ENCODE assay signal across 1 cellular context in genomic region chr20:63707558-63708300, GRCh38.
TF ChIP-seq lines count a peak whose summit lies in the region.

Gene ARFRP1 (minus strand): TSS chr20:63707976. CDS start chr20:63707091, 885 bp downstream.
Gene ZGPAT (plus strand): TSS chr20:63708039. CDS start chr20:63708581, 542 bp downstream.

TF ChIP-seq in GM12878, 131 proteins besides CTCF, POLR2A, EP300 and RAD21 (continued from another document):
- peak; percentile 46 for TF ChIP-seq SIX5 (IDR thresholded peaks at IDR 0.05; ENCODE audit: low read depth, low read length, severe bottlenecking)
- TF ChIP-seq ZNF622 (IDR thresholded peaks at IDR 0.05) = no peak
